Comparison of ENCODE assay signal across 25 cellular contexts in genomic region chr12:30979371-30980259, GRCh38. TPM values are rescaled to one million over a fixed set of nuclear protein-coding genes. Genes with fewer than 3 reads are reported as not detected.
DNase-seq lines count a peak whose midpoint lies in the region; ATAC-seq and TF ChIP-seq lines count a peak whose summit lies in the region.
"Had no signal": no experiment of that assay in that cellular context is flagged by ENCODE, and none has a peak within 500 bp of the region (broad histone marks: within the 10 kb centered on the region; RNA-seq: fewer than 3 reads in every experiment).

No MANE protein-coding gene starts in this region.

- H3K27ac ChIP-seq in angular gyrus (ENCODE audit: low read depth, low read length) (peak overlapping the region; percentile 81), psoas muscle (no peak overlapping the region)
- H3K27ac ChIP-seq: esophagus muscularis mucosa, PC-9, spleen, WERI-Rb-1 had no signal

- H3K9me3 ChIP-seq in psoas muscle: no peaks in the 10 kb centered on the region
- H3K9me3 ChIP-seq: esophagus muscularis mucosa, spleen had no signal

- no peaks in the 10 kb centered on the region for H3K4me1 ChIP-seq in psoas muscle

- ATAC-seq in GM19351 (IDR thresholded peaks at IDR 0.05; ENCODE audit: unreplicated experiment) (no peak), psoas muscle (no peak)
- ATAC-seq: naive thymus-derived CD8-positive, alpha-beta T cell had no signal

- H3K36me3 ChIP-seq in psoas muscle (ENCODE audit: insufficient read depth in 1 of 2, low read depth in 1 of 2): no peaks in the 10 kb centered on the region
- H3K36me3 ChIP-seq: esophagus muscularis mucosa, spleen had no signal

- H3K4me3 ChIP-seq in psoas muscle: no peak overlapping the region
- H3K4me3 ChIP-seq: esophagus muscularis mucosa, PC-9, spleen had no signal

- DNase-seq in GM03348 (ENCODE audit: low spot score) (peak; percentile 33), fibroblast of peridontal ligament (ENCODE audit: extremely low read depth) (peak; percentile 12), retina (peak; percentile 22), cerebellar cortex (ENCODE audit: low spot score) (no peak), psoas muscle (no peak)
- DNase-seq: activated CD4-positive, alpha-beta T cell treated with anti-CD3 and anti-CD28 coated beads, Interleukin-2, amount 10 ng/mL, durations not matched to agents 24 days and 14 days; activated gamma-delta T cell; activated T-cell treated with anti-CD3 and anti-CD28 coated beads, Interleukin-2, amount 50 U/mL, for 1 hour; islet precursor cell; midbrain; naive thymus-derived CD8-positive, alpha-beta T cell; NCI-H1105; NCI-H187 treated with DMSO at 0.1 percent for 48 hours; NCI-H524; PC-9; SHP77 treated with DMSO at 0.1 percent for 48 hours; spleen; T1000; trophoblast cell; WERI-Rb-1 had no signal

- 57 to 65% (median 59%) methylated on average over 21 of the region's 21 CpGs for WGBS in psoas muscle, 3 donors

- peaks cover 0 to 4% (median 0%) of the 10 kb centered on the region in 3 donors for H3K27me3 ChIP-seq in psoas muscle (ENCODE audit: insufficient read depth in 3 of 3, low read length in 2 of 3)
- H3K27me3 ChIP-seq: spleen had no signal

- no peak for TF ChIP-seq CTCF in psoas muscle (IDR thresholded peaks at IDR 0.05)

- intact Hi-C loops in psoas muscle (cut with DNase I): loop anchor here in 1 of 2 donors (5.0 kb wide), 1 partner anchor 1668 kb away; no protein-coding TSS in a partner anchor

RNA-seq across cellular contexts. Expression of gene TSPAN11, which starts 53.1 kb away (rescaled TPM):
- under 1 TPM in 3 of 4 donors, not detected in 1; 0.12 to 0.24 (median 0.22) TPM for total RNA-seq in psoas muscle
- polyA plus RNA-seq in psoas muscle: under 1 TPM; 0.05 to 0.15 (median 0.05) TPM
- total RNA-seq: activated CD4-positive, alpha-beta T cell treated with anti-CD3 and anti-CD28 coated beads, Interleukin-2, amount 10 ng/mL, durations not matched to agents 24 days and 14 days; activated CD8-positive, alpha-beta memory T cell treated with anti-CD3 and anti-CD28 coated beads for 36 hours; naive thymus-derived CD8-positive, alpha-beta T cell; PC-9 had no signal
- polyA plus RNA-seq: IgD-negative memory B cell; naive thymus-derived CD8-positive, alpha-beta T cell had no signal

Comparison
In these comparisons a context has a peak if more than half of its experiments do, and no peak if none do; other contexts are left out.
1. DNase-seq: peak in GM03348 (single experiment), fibroblast of peridontal ligament (single experiment) and retina (single experiment); none in cerebellar cortex (single experiment) and psoas muscle (0 of 2).